Comparison of ENCODE assay signal across 12 cellular contexts in the genomic region with DNA sequence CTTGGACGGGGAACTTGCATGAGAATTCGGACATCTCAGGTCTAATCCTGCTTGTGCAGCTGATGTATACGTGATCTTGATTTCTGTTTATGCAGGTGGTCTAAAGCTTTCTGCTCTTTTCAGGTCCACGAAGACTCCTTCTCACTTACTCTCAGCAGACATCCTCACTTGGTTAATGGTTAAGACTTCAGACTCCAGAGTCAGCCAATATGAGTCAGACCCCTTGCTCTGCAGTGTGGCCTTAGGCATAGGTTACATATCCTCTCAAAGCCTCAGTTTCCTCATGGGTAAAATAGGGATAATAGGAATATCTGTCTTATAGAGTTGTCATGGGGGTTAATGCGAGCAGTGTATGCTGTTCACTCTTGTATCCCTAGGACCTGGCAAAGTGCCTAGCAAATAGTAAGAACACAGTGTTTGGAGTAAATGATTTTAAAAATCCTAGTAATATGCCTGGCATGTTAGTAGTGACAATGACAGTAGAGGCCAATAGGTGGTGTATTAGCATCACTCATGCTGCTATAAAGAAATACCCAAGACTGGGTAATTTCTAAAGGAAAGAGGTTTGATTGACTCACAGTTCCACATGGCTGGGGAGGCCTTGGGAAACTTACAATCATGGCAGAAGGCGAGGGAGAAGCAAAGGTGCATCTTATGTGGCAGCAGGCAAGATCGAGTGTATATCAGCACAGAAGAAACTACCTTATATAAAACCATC. TPM values are rescaled to one million over a fixed set of nuclear protein-coding genes. Genes with fewer than 3 reads are reported as not detected.
A peak's percentile ranks its signal among the peaks of the same experiment; 100 is the strongest.
DNase-seq lines count a peak whose midpoint lies in the region; ATAC-seq and TF ChIP-seq lines count a peak whose summit lies in the region.
"Had no signal": no experiment of that assay in that cellular context is flagged by ENCODE, and none has a peak within 500 bp of the region (broad histone marks: within the 10 kb centered on the region; RNA-seq: fewer than 3 reads in every experiment).

No MANE protein-coding gene starts in this region.

- H3K27me3 Mint-ChIP-seq in stimulated activated naive CD8-positive, alpha-beta T cell treated with anti-CD3 and anti-CD28 coated beads, Interleukin-15, amount 100 ng/mL, for 72 hours, result no peaks in the 10 kb centered on the region
- H3K27me3 Mint-ChIP-seq in WTC11 (ENCODE audit: low read depth), result no peaks in the 10 kb centered on the region

- DNase-seq in stimulated activated naive CD8-positive, alpha-beta T cell treated with anti-CD3 and anti-CD28 coated beads, Interleukin-15, Interleukin-2, amounts not matched to agents 100 U/mL and 50 U/mL, for 24 hours, result no peak
- DNase-seq in stimulated activated naive CD8-positive, alpha-beta T cell treated with anti-CD3 and anti-CD28 coated beads, Interleukin-15, amount 100 ng/mL, for 72 hours, result no peak
- DNase-seq in WTC11 (ENCODE audit: low spot score) (no peak), fibroblast of the aortic adventitia (ENCODE audit: low read depth) (peak; percentile 16), left colon (no peak), H4 (ENCODE audit: low spot score) (no peak), A172 (ENCODE audit: low spot score) (no peak), ureter (ENCODE audit: low spot score) (no peak)
- DNase-seq: COR-L47, NCI-H446 treated with DMSO at 0.1 percent for 48 hours had no signal

- H3K4me3 ChIP-seq in fibroblast of the aortic adventitia (ENCODE audit: low read depth, low read length), result no peak overlapping the region
- H3K4me3 ChIP-seq: suprapubic skin had no signal

- H3K9me3 Mint-ChIP-seq in stimulated activated naive CD8-positive, alpha-beta T cell treated with anti-CD3 and anti-CD28 coated beads, Interleukin-15, amount 100 ng/mL, for 72 hours, result no peaks in the 10 kb centered on the region
- no peaks in the 10 kb centered on the region for H3K9me3 Mint-ChIP-seq in WTC11
- H3K9me3 Mint-ChIP-seq: nephron had no signal

- ATAC-seq in stimulated activated naive CD8-positive, alpha-beta T cell treated with anti-CD3 and anti-CD28 coated beads, Interleukin-15, Interleukin-2, amounts not matched to agents 100 U/mL and 50 U/mL, for 24 hours, result peak; percentile 50
- no peak for ATAC-seq in stimulated activated naive CD8-positive, alpha-beta T cell treated with anti-CD3 and anti-CD28 coated beads, Interleukin-15, amount 100 ng/mL, for 72 hours
- ATAC-seq in WTC11, result no peak; the same call in 1 of the 2 replicates
- no peak for ATAC-seq in left colon

- CTCF ChIA-PET in WTC11 (lab: Charles Lee), result no interaction called here

- peaks cover 25% of the 10 kb centered on the region for H3K4me1 Mint-ChIP-seq in stimulated activated naive CD8-positive, alpha-beta T cell treated with anti-CD3 and anti-CD28 coated beads, Interleukin-15, amount 100 ng/mL, for 72 hours
- H3K4me1 Mint-ChIP-seq in WTC11, result peaks cover 9% of the 10 kb centered on the region
- H3K4me1 Mint-ChIP-seq: nephron had no signal

- POLR2A ChIA-PET in WTC11 (lab: Charles Lee), result no interaction called here

- peaks cover 85% of the 10 kb centered on the region for H3K36me3 Mint-ChIP-seq in WTC11

- no peak overlapping the region for H3K4me3 Mint-ChIP-seq in stimulated activated naive CD8-positive, alpha-beta T cell treated with anti-CD3 and anti-CD28 coated beads, Interleukin-15, amount 100 ng/mL, for 72 hours
- H3K4me3 Mint-ChIP-seq in WTC11, result no peak overlapping the region
- H3K4me3 Mint-ChIP-seq: nephron had no signal

- no peak for TF ChIP-seq CTCF in WTC11 (IDR thresholded peaks at IDR 0.05)
- TF ChIP-seq CTCF in fibroblast of the aortic adventitia (IDR thresholded peaks at IDR 0.05; ENCODE audit: insufficient read depth, low read length), result no peak

- intact Hi-C loops in left colon (cut with DNase I, micrococcal nuclease), result no loop called here

- H3K27ac Mint-ChIP-seq in stimulated activated naive CD8-positive, alpha-beta T cell treated with anti-CD3 and anti-CD28 coated beads, Interleukin-15, amount 100 ng/mL, for 72 hours, result peak overlapping the region in 1 of 2 donors; percentile 8
- peak overlapping the region; percentile 83 for H3K27ac Mint-ChIP-seq in WTC11
- H3K27ac Mint-ChIP-seq: nephron had no signal

TF ChIP-seq in WTC11, 78 proteins besides CTCF, POLR2A, EP300 and RAD21 (continues in another document):
- TF ChIP-seq, protein P1, sequence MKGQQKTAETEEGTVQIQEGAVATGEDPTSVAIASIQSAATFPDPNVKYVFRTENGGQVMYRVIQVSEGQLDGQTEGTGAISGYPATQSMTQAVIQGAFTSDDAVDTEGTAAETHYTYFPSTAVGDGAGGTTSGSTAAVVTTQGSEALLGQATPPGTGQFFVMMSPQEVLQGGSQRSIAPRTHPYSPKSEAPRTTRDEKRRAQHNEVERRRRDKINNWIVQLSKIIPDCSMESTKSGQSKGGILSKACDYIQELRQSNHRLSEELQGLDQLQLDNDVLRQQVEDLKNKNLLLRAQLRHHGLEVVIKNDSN (CRISPR knock-in tag; IDR thresholded peaks at IDR 0.05), result no peak
- no peak for TF ChIP-seq TEAD1 (CRISPR knock-in tag; IDR thresholded peaks at IDR 0.05)
- no peak for TF ChIP-seq RORB (CRISPR knock-in tag; IDR thresholded peaks at IDR 0.05)
- TF ChIP-seq ZNF138 (CRISPR knock-in tag; conservative IDR thresholded peaks at IDR 0.05), result no peak
- TF ChIP-seq GABPB1 (CRISPR knock-in tag; IDR thresholded peaks at IDR 0.05), result no peak
- TF ChIP-seq, protein P2, sequence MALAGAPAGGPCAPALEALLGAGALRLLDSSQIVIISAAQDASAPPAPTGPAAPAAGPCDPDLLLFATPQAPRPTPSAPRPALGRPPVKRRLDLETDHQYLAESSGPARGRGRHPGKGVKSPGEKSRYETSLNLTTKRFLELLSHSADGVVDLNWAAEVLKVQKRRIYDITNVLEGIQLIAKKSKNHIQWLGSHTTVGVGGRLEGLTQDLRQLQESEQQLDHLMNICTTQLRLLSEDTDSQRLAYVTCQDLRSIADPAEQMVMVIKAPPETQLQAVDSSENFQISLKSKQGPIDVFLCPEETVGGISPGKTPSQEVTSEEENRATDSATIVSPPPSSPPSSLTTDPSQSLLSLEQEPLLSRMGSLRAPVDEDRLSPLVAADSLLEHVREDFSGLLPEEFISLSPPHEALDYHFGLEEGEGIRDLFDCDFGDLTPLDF (CRISPR knock-in tag; IDR thresholded peaks at IDR 0.05), result no peak
- TF ChIP-seq, protein P3, sequence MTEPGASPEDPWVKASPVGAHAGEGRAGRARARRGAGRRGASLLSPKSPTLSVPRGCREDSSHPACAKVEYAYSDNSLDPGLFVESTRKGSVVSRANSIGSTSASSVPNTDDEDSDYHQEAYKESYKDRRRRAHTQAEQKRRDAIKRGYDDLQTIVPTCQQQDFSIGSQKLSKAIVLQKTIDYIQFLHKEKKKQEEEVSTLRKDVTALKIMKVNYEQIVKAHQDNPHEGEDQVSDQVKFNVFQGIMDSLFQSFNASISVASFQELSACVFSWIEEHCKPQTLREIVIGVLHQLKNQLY (CRISPR knock-in tag; IDR thresholded peaks at IDR 0.05), result no peak
- no peak for TF ChIP-seq SP1 (CRISPR knock-in tag; conservative IDR thresholded peaks at IDR 0.05)
- no peak for TF ChIP-seq ZNF416 (CRISPR knock-in tag; IDR thresholded peaks at IDR 0.05)
- TF ChIP-seq, protein P4, sequence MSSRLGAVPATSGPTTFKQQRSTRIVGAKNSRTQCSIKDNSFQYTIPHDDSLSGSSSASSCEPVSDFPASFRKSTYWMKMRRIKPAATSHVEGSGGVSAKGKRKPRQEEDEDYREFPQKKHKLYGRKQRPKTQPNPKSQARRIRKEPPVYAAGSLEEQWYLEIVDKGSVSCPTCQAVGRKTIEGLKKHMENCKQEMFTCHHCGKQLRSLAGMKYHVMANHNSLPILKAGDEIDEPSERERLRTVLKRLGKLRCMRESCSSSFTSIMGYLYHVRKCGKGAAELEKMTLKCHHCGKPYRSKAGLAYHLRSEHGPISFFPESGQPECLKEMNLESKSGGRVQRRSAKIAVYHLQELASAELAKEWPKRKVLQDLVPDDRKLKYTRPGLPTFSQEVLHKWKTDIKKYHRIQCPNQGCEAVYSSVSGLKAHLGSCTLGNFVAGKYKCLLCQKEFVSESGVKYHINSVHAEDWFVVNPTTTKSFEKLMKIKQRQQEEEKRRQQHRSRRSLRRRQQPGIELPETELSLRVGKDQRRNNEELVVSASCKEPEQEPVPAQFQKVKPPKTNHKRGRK (CRISPR knock-in tag; IDR thresholded peaks at IDR 0.05; ENCODE audit: borderline replicate concordance), result no peak
- TF ChIP-seq, protein P5, sequence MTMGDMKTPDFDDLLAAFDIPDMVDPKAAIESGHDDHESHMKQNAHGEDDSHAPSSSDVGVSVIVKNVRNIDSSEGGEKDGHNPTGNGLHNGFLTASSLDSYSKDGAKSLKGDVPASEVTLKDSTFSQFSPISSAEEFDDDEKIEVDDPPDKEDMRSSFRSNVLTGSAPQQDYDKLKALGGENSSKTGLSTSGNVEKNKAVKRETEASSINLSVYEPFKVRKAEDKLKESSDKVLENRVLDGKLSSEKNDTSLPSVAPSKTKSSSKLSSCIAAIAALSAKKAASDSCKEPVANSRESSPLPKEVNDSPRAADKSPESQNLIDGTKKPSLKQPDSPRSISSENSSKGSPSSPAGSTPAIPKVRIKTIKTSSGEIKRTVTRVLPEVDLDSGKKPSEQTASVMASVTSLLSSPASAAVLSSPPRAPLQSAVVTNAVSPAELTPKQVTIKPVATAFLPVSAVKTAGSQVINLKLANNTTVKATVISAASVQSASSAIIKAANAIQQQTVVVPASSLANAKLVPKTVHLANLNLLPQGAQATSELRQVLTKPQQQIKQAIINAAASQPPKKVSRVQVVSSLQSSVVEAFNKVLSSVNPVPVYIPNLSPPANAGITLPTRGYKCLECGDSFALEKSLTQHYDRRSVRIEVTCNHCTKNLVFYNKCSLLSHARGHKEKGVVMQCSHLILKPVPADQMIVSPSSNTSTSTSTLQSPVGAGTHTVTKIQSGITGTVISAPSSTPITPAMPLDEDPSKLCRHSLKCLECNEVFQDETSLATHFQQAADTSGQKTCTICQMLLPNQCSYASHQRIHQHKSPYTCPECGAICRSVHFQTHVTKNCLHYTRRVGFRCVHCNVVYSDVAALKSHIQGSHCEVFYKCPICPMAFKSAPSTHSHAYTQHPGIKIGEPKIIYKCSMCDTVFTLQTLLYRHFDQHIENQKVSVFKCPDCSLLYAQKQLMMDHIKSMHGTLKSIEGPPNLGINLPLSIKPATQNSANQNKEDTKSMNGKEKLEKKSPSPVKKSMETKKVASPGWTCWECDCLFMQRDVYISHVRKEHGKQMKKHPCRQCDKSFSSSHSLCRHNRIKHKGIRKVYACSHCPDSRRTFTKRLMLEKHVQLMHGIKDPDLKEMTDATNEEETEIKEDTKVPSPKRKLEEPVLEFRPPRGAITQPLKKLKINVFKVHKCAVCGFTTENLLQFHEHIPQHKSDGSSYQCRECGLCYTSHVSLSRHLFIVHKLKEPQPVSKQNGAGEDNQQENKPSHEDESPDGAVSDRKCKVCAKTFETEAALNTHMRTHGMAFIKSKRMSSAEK (CRISPR knock-in tag; IDR thresholded peaks at IDR 0.05; ENCODE audit: borderline replicate concordance), result no peak

RNA-seq across cellular contexts. Expression of a gene that starts 42.3 kb away (rescaled TPM):
- total RNA-seq in WTC11 (2021), result 459 to 522 TPM (median 466 TPM) in 3 replicates
- total RNA-seq in fibroblast of the aortic adventitia (ENCODE audit: low replicate concordance), result 212 and 271 TPM in 2 replicates
- 100 to 1,000 TPM; 163 to 189 TPM for total RNA-seq in left colon
- total RNA-seq in H4 (2014; rRNA removed; shearing (Covaris generic)), result 328 and 390 TPM in 2 replicates
- total RNA-seq in A172 (2014; rRNA removed; shearing (Covaris generic)), result 488 and 512 TPM in 2 replicates
- total RNA-seq in ureter, result 282 TPM
